In the genomic region with DNA sequence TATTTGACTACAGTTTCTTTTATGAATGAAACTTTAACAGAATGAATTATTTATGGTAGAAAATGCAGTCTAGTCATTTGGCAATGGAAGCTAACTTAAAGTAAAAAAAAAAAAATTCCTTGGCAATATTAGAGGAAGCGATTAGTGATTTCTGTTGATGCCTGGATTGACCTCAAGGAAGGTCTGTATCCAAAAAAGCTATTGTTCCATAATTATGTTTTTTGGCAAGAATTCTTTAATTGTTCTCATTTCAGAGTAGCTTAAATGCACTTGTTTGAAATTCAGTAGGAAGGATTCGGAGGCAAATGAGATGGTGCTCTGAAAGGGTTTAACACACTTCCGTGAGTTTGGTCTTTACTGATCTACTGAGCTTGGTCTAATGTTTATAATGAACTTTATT, we compare ENCODE assay signal across 23 cellular contexts.
DNase-seq lines count a peak whose midpoint lies in the region; ATAC-seq, FAIRE-seq and TF ChIP-seq lines count a peak whose summit lies in the region.
"Had no signal": no experiment of that assay in that cellular context is flagged by ENCODE, and none has a peak within 500 bp of the region (broad histone marks: within the 10 kb centered on the region; RNA-seq: fewer than 3 reads in every experiment).

No MANE protein-coding gene starts in this region.

- H3K4me3 ChIP-seq in liver (ENCODE audit: low read depth in 1 of 3, low read length in 3 of 3): no peak overlapping the region
- H3K4me3 ChIP-seq in HepG2 (replicated peaks in 1 of 3; ENCODE audit: insufficient read depth in 1 of 3, low read depth in 2 of 3, low read length in 3 of 3): no peak overlapping the region
- no peak overlapping the region for H3K4me3 ChIP-seq in breast epithelium
- H3K4me3 ChIP-seq: BLaER1 treated with 17β-estradiol and CSF1 and Interleukin-3, amounts not matched to agents 10 nM and 100 nM had no signal

- H3K27ac Mint-ChIP-seq in T-cell: no peak overlapping the region
- H3K27ac Mint-ChIP-seq: B cell; CD4-positive, alpha-beta T cell; CD8-positive, alpha-beta T cell had no signal

- intact Hi-C loops in HepG2 (cut with micrococcal nuclease; ENCODE audit: unreplicated experiment) (no loop called here), breast epithelium (cut with DNase I; ENCODE audit: low total_unique reads) (no loop called here)

- no peaks in the 10 kb centered on the region for H3K9me3 ChIP-seq in liver (ENCODE audit: control insufficient read depth in 4 of 4, low read length in 3 of 4)
- H3K9me3 ChIP-seq in HepG2 (ENCODE audit: low read length): no peaks in the 10 kb centered on the region
- no peaks in the 10 kb centered on the region for H3K9me3 ChIP-seq in breast epithelium
- H3K9me3 ChIP-seq: BLaER1 treated with 17β-estradiol and CSF1 and Interleukin-3, amounts not matched to agents 10 nM and 100 nM; Caco-2 had no signal

- no peak overlapping the region for H3K4me3 Mint-ChIP-seq in T-cell
- H3K4me3 Mint-ChIP-seq: B cell; CD4-positive, alpha-beta T cell; CD8-positive, alpha-beta T cell had no signal

- ATAC-seq in HepG2 (no peak), T-cell (replicated peaks in 1 of 4) (no peak)
- ATAC-seq: CD8-positive, alpha-beta T cell had no signal

- H3K79me2 ChIP-seq in HepG2 (ENCODE audit: insufficient read depth, low read length): no peaks in the 10 kb centered on the region

- peaks cover 10 to 22% (median 16%) of the 10 kb centered on the region in 3 donors for H3K4me1 Mint-ChIP-seq in T-cell
- H3K4me1 Mint-ChIP-seq: B cell had no signal

- CTCF ChIA-PET in HepG2 (lab: Yijun Ruan, JAX; ENCODE audit: low intra/inter-chr PET ratio, low total read pairs): no interaction called here
- CTCF ChIA-PET in T-cell (lab: Charles Lee): interaction anchor here in 1 of 2 donors (0.6 kb wide), 1 partner anchor 34 kb away, joined by 3 read pairs; no protein-coding TSS in a partner anchor

- H4K20me1 ChIP-seq in HepG2 (ENCODE audit: insufficient read depth, low read length): no peaks in the 10 kb centered on the region
- H4K20me1 ChIP-seq: BLaER1 treated with 17β-estradiol and CSF1 and Interleukin-3, amounts not matched to agents 10 nM and 100 nM had no signal

- no peak for TF ChIP-seq EP300 in HepG2 (IDR thresholded peaks at IDR 0.05; ENCODE audit: low read depth in 2 of 2, low read length in 2 of 2)
- TF ChIP-seq EP300 in HepG2 (CRISPR knock-in tag; IDR thresholded peaks at IDR 0.05; ENCODE audit: borderline replicate concordance): no peak

- H3K4me1 ChIP-seq in liver (ENCODE audit: control insufficient read depth in 4 of 4, insufficient read depth in 4 of 4, low read length in 3 of 4) (peaks cover 0 to 2% (median 0%) of the 10 kb centered on the region in 4 donors), HepG2 (ENCODE audit: insufficient read depth, low read length) (no peaks in the 10 kb centered on the region), breast epithelium (no peaks in the 10 kb centered on the region)
- H3K4me1 ChIP-seq: Caco-2 had no signal

- H3K27ac ChIP-seq in liver (ENCODE audit: low read depth in 1 of 2, low read length in 2 of 2) (no peak overlapping the region), HepG2 (ENCODE audit: extremely low read length, insufficient read depth, low read length) (no peak overlapping the region), breast epithelium (no peak overlapping the region)
- H3K27ac ChIP-seq: BLaER1 treated with 17β-estradiol and CSF1 and Interleukin-3, amounts not matched to agents 10 nM and 100 nM; C4-2B had no signal

- TF ChIP-seq CTCF in liver (IDR thresholded peaks at IDR 0.05; ENCODE audit: low read depth, low read length, missing input control) (no peak), HepG2 (CRISPR knock-in tag; IDR thresholded peaks at IDR 0.05) (no peak), breast epithelium (IDR thresholded peaks at IDR 0.05) (no peak)

- FAIRE-seq in HepG2 (lab: Jason Lieb, UNC): no peak
- FAIRE-seq: A204.1, D721Med, G401.6, GM12891, GM19239 had no signal

- H3K36me3 Mint-ChIP-seq in T-cell: no peaks in the 10 kb centered on the region
- H3K36me3 Mint-ChIP-seq: CD8-positive, alpha-beta T cell had no signal

- POLR2A ChIA-PET in HepG2 (lab: Yijun Ruan, JAX) (no interaction called here), T-cell (lab: Charles Lee) (no interaction called here)

- BruUV-seq in HepG2 (replicated peaks; lab: Mats Ljungman, UMichigan): no TSS peak

- H3K9ac ChIP-seq in liver (ENCODE audit: low read depth in 1 of 2, low read length in 2 of 2): no peak overlapping the region
- H3K9ac ChIP-seq in HepG2 (ENCODE audit: insufficient read depth, low read depth, low read length): no peak overlapping the region
- H3K9ac ChIP-seq: BLaER1 treated with 17β-estradiol and CSF1 and Interleukin-3, amounts not matched to agents 10 nM and 100 nM had no signal

- H3K36me3 ChIP-seq in liver (ENCODE audit: control insufficient read depth in 4 of 4, insufficient read depth in 3 of 4, low read depth in 1 of 4, low read length in 3 of 4) (peaks cover 0 to 3% (median 1%) of the 10 kb centered on the region in 4 donors), HepG2 (replicated peaks in 1 of 2; ENCODE audit: control insufficient read depth in 1 of 2, insufficient read depth in 2 of 2, low read length in 2 of 2) (no peaks in the 10 kb centered on the region; a peak in 2 of 5 replicates), breast epithelium (no peaks in the 10 kb centered on the region)
- H3K36me3 ChIP-seq: BLaER1 treated with 17β-estradiol and CSF1 and Interleukin-3, amounts not matched to agents 10 nM and 100 nM had no signal

- no peak overlapping the region for H3K4me2 ChIP-seq in HepG2 (ENCODE audit: low read depth, low read length)
- H3K4me2 ChIP-seq: BLaER1 treated with 17β-estradiol and CSF1 and Interleukin-3, amounts not matched to agents 10 nM and 100 nM had no signal

- no peak overlapping the region for H2AFZ ChIP-seq in HepG2 (ENCODE audit: low read length)

- DNase-seq in HepG2 (ENCODE audit: low spot score) (no peak), dermis blood vessel endothelial cell (peak; percentile 80), glomerular endothelial cell (ENCODE audit: extremely low read depth, low read depth, low spot score) (peak; percentile 33), T-cell (no peak), breast epithelium (ENCODE audit: low spot score in 2 of 2) (no peak), ACHN (no peak)
- DNase-seq: 8988T; AML-193; Caco-2; Calu3; CD4-positive, alpha-beta T cell; CD8-positive, alpha-beta T cell; DMS79 treated with DMSO at 0.1 percent for 48 hours; GF-D8 had no signal

- H3K27me3 ChIP-seq in liver (ENCODE audit: control insufficient read depth in 4 of 4, insufficient read depth in 4 of 4, low read length in 3 of 4): no peaks in the 10 kb centered on the region
- no peaks in the 10 kb centered on the region for H3K27me3 ChIP-seq in HepG2 (ENCODE audit: control insufficient read depth in 1 of 2, insufficient read depth in 2 of 2, low read length in 2 of 2)
- no peaks in the 10 kb centered on the region for H3K27me3 ChIP-seq in breast epithelium
- H3K27me3 ChIP-seq: BLaER1 treated with 17β-estradiol and CSF1 and Interleukin-3, amounts not matched to agents 10 nM and 100 nM had no signal

- H3K9me3 Mint-ChIP-seq in T-cell: peaks cover 0 to 4% (median 0%) of the 10 kb centered on the region in 3 donors
- H3K9me3 Mint-ChIP-seq: CD4-positive, alpha-beta T cell had no signal

- WGBS in liver: 86% methylated on average over 3 of the region's 3 CpGs
- 99% methylated on average over 3 of the region's 3 CpGs for WGBS in HepG2 (ENCODE audit: low lambda C conversion rate)

- H3K27me3 Mint-ChIP-seq in T-cell: no peaks in the 10 kb centered on the region
- H3K27me3 Mint-ChIP-seq: B cell; CD4-positive, alpha-beta T cell had no signal

- TF ChIP-seq RAD21 in liver (IDR thresholded peaks at IDR 0.05) (no peak), HepG2 (CRISPR knock-in tag; IDR thresholded peaks at IDR 0.05) (no peak)

- TF ChIP-seq POLR2A in HepG2 (IDR thresholded peaks at IDR 0.05; ENCODE audit: insufficient read depth in 1 of 2, low read depth in 2 of 2, low read length in 2 of 2): no peak
- no peak for TF ChIP-seq POLR2A in breast epithelium (IDR thresholded peaks at IDR 0.05)

- in situ Hi-C loops in HepG2 (cut with HindIII; ENCODE audit: extremely low pct_ligation_motif_present, low pct_unique_long_range_greater_than_20kb): no loop called here
- in situ Hi-C loops in ACHN (cut with HindIII; ENCODE audit: low pct_ligation_motif_present, low pct_unique_long_range_greater_than_20kb, low sequenced_read_pairs): no loop called here

TF ChIP-seq in liver, 16 proteins besides CTCF, POLR2A, EP300 and RAD21:
- TF ChIP-seq HNF4G (IDR thresholded peaks at IDR 0.05): no peak
- peak; percentile 43 for TF ChIP-seq NR2F2 (IDR thresholded peaks at IDR 0.05)
- no peak for TF ChIP-seq EGR1 (IDR thresholded peaks at IDR 0.05; ENCODE audit: low read depth in 2 of 2)
- TF ChIP-seq GABPA (IDR thresholded peaks at IDR 0.05 in 1 of 2, conservative IDR thresholded peaks at IDR 0.05 in 1 of 2): no peak
TF ChIP-seq in liver: peak in this region for 1.

TF ChIP-seq in HepG2, 621 proteins besides CTCF, POLR2A, EP300 and RAD21 (continues in another document):
- no peak for TF ChIP-seq ASH2L (IDR thresholded peaks at IDR 0.05; ENCODE audit: insufficient read length, low read depth, low read length)
- TF ChIP-seq GLI4 (CRISPR knock-in tag; IDR thresholded peaks at IDR 0.05; ENCODE audit: borderline replicate concordance): no peak
- no peak for TF ChIP-seq ZNF720 (CRISPR knock-in tag; IDR thresholded peaks at IDR 0.05)

Comparison
In these comparisons a context has a peak if more than half of its experiments do, and no peak if none do; other contexts are left out.
1. DNase-seq: peak in dermis blood vessel endothelial cell (single experiment) and glomerular endothelial cell (single experiment); none in HepG2 (single experiment), T-cell (0 of 34), breast epithelium (0 of 2) and ACHN (single experiment).